In the genomic region with DNA sequence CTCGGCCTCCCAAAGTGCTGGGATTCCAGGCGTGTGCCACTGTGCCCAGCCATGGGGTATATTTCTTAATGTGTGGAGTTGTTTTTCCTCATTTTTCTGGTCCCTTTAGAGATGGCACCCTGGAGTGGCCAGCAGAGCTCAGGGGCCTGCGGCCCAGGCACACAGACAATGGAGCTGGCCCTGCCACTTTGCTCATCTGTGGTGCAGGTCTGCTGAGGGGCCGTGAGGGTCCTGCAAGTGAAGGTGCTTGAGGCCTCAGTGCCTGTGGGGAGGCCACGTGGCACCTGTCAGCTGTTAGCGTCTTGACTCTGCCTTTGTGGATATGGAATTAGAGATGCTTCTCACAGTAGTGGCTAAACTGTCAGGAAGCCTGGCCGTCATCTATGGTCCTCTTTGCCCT, we compare ENCODE assay signal across 1 cellular context.
A peak's percentile ranks its signal among the peaks of the same experiment; 100 is the strongest.
TF ChIP-seq lines count a peak whose summit lies in the region.

No MANE protein-coding gene starts in this region.

TF ChIP-seq in K562, 482 proteins besides CTCF, POLR2A, EP300 and RAD21 (continued from another document):
- TF ChIP-seq ZNF318 (IDR thresholded peaks at IDR 0.05; ENCODE audit: borderline replicate concordance in 1 of 2, low read depth in 1 of 2): no peak
- TF ChIP-seq ZKSCAN1 (IDR thresholded peaks at IDR 0.05; ENCODE audit: low read depth, low read length): no peak
- TF ChIP-seq, protein P1, sequence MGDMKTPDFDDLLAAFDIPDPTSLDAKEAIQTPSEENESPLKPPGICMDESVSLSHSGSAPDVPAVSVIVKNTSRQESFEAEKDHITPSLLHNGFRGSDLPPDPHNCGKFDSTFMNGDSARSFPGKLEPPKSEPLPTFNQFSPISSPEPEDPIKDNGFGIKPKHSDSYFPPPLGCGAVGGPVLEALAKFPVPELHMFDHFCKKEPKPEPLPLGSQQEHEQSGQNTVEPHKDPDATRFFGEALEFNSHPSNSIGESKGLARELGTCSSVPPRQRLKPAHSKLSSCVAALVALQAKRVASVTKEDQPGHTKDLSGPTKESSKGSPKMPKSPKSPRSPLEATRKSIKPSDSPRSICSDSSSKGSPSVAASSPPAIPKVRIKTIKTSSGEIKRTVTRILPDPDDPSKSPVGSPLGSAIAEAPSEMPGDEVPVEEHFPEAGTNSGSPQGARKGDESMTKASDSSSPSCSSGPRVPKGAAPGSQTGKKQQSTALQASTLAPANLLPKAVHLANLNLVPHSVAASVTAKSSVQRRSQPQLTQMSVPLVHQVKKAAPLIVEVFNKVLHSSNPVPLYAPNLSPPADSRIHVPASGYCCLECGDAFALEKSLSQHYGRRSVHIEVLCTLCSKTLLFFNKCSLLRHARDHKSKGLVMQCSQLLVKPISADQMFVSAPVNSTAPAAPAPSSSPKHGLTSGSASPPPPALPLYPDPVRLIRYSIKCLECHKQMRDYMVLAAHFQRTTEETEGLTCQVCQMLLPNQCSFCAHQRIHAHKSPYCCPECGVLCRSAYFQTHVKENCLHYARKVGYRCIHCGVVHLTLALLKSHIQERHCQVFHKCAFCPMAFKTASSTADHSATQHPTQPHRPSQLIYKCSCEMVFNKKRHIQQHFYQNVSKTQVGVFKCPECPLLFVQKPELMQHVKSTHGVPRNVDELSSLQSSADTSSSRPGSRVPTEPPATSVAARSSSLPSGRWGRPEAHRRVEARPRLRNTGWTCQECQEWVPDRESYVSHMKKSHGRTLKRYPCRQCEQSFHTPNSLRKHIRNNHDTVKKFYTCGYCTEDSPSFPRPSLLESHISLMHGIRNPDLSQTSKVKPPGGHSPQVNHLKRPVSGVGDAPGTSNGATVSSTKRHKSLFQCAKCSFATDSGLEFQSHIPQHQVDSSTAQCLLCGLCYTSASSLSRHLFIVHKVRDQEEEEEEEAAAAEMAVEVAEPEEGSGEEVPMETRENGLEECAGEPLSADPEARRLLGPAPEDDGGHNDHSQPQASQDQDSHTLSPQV (IDR thresholded peaks at IDR 0.05): 0 out of 2 replicates have a peak, but pooled peaks have one; percentile 30
- no peak for TF ChIP-seq IFI16 (CRISPR knock-in tag; IDR thresholded peaks at IDR 0.05)
- TF ChIP-seq KHSRP (IDR thresholded peaks at IDR 0.05): no peak
- TF ChIP-seq FIP1L1 (IDR thresholded peaks at IDR 0.05; ENCODE audit: low read depth, low read length, poor library complexity, severe bottlenecking): no peak
- TF ChIP-seq TRIM28 (IDR thresholded peaks at IDR 0.05): no peak
- TF ChIP-seq ZKSCAN8 (CRISPR knock-in tag; IDR thresholded peaks at IDR 0.05): no peak
- TF ChIP-seq ZNF766 (CRISPR knock-in tag; conservative IDR thresholded peaks at IDR 0.05): no peak
